In the genomic region with DNA sequence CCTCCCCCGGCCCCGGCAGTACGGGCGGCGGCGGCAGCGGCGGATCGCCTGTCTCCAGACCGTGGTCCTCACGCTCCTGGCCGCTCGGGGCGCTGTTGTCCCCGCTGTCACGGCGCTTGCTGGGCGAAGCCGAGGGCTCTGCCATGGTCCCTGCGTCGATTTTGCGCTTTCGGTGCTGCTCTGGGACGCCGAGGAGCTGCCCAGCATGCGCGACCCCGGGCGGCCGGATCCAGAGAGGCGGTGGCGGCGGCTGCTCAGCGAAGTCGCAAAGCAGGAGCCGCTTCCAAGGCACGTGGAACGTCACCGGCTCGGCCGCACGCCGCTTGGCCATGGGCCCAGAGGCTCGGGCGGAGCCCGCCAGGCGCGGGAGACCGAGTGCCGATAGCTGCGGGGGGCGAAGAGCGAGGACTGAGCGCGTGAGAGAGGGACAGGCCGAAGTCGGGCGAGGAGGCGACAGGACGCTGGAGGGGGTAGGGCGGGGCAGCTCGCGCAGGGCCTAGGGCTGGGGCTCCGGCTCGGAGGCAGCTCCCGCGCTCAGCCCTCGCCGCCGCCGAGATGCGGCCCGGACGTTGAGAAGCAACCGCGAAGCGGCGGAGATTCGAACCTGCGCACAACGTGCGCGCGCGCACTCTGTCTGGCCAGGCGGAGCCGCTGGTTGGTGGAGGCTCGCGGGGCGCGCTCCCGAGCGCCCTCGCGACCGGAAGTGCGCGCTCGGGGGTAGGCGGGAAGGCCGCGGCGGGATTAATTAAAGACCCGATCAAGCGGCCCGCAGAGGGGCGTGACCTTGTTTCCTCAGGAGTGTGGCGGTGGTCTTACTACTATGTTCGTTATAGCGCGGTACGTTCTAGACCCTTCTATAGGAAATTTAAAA, we compare ENCODE assay signal across 1 cellular context.
TF ChIP-seq lines count a peak whose summit lies in the region.

C9orf40 (minus strand) TSS at position 632 of the 871 bp plus-strand sequence; CDS start at position 331, 301 bp downstream.

TF ChIP-seq in neural cell, 6 proteins besides CTCF, POLR2A, EP300 and RAD21:
- TF ChIP-seq POLR2AphosphoS5 (IDR thresholded peaks at IDR 0.05) (peak; percentile 68), SMC3 (conservative IDR thresholded peaks at IDR 0.05; ENCODE audit: poor library complexity) (peak; percentile 37), EZH2 (IDR thresholded peaks at IDR 0.05; ENCODE audit: borderline replicate concordance, insufficient read depth, low read length, poor library complexity, severe bottlenecking) (no peak), MXI1 (conservative IDR thresholded peaks at IDR 0.05; ENCODE audit: poor library complexity, severe bottlenecking) (peak; percentile 86), REST (IDR thresholded peaks at IDR 0.05; ENCODE audit: borderline replicate concordance) (peak; percentile 72), TAF1 (IDR thresholded peaks at IDR 0.05; ENCODE audit: low read depth) (peak; percentile 35)
